Comparison of ENCODE assay signal across 28 cellular contexts in genomic region chr9:10661376-10661775, GRCh38. TPM values are rescaled to one million over a fixed set of nuclear protein-coding genes. Genes with fewer than 3 reads are reported as not detected.
"Had no signal": no experiment of that assay in that cellular context is flagged by ENCODE, and none has a peak within 500 bp of the region (broad histone marks: within the 10 kb centered on the region; RNA-seq: fewer than 3 reads in every experiment).

No MANE protein-coding gene starts in this region.

- DNase-seq: activated B cell treated with CpG ODN at 0.5 μM for 24 hours; activated CD4-positive, alpha-beta T cell treated with anti-CD3 and anti-CD28 coated beads for 1 hour; activated CD4-positive, alpha-beta T cell treated with anti-CD3 and anti-CD28 coated beads, Interleukin-2, amount 10 ng/mL, durations not matched to agents 24 days and 14 days; activated CD4-positive, alpha-beta T cell treated with anti-CD3 and anti-CD28 coated beads, Interleukin-2, amount 50 U/mL, for 48 hours; activated CD8-positive, alpha-beta memory T cell treated with anti-CD3 and anti-CD28 coated beads, Interleukin-2, amount 10 ng/mL, durations not matched to agents 7 days and 5 days; activated effector memory CD4-positive, alpha-beta T cell treated with Interleukin-2 at 50 U/mL for 16 hours; activated naive CD4-positive, alpha-beta T cell; activated T-cell treated with anti-CD3 and anti-CD28 coated beads, Interleukin-2, amount 50 U/mL, for 24 hours; aorta; Karpas-422; NCI-H1436 treated with DMSO at 0.1 percent for 48 hours; NCI-H187; NCI-H2081; NCI-H2171; NCI-H2227 treated with DMSO at 0.1 percent for 48 hours; NCI-H446 treated with DMSO at 0.1 percent for 48 hours; NCI-H524 treated with DMSO at 0.1 percent for 48 hours; NCI-H774; NK-92 treated with Interleukin-12 subunit alpha and Interleukin-12 subunit beta, amount 100 ng/mL, for 24 hours; SHP77 treated with DMSO at 0.1 percent for 48 hours; T-cell; T-helper 2 cell; T1000 had no signal

- H3K9me3 Mint-ChIP-seq: activated B cell treated with CpG ODN at 0.5 μM for 24 hours; activated CD4-positive, alpha-beta T cell treated with anti-CD3 and anti-CD28 coated beads, Interleukin-2, amount 10 ng/mL, durations not matched to agents 24 days and 14 days had no signal

- H3K27me3 Mint-ChIP-seq: activated B cell treated with CpG ODN at 0.5 μM for 24 hours; activated CD4-positive, alpha-beta T cell treated with anti-CD3 and anti-CD28 coated beads, Interleukin-2, amount 10 ng/mL, durations not matched to agents 24 days and 14 days; activated CD8-positive, alpha-beta memory T cell treated with anti-CD3 and anti-CD28 coated beads, Interleukin-2, amount 10 ng/mL, durations not matched to agents 7 days and 5 days; activated naive CD4-positive, alpha-beta T cell treated with anti-CD3 and anti-CD28 coated beads, Interleukin-2, amount 50 U/mL, for 24 hours; activated T-cell treated with anti-CD3 and anti-CD28 coated beads, Interleukin-2, amount 50 U/mL, for 24 hours; T-cell had no signal

- H3K4me3 ChIP-seq: K562 had no signal

- H3K27ac Mint-ChIP-seq: activated B cell treated with CpG ODN at 0.5 μM for 24 hours; activated CD4-positive, alpha-beta T cell treated with anti-CD3 and anti-CD28 coated beads, Interleukin-2, amount 10 ng/mL, durations not matched to agents 24 days and 14 days; activated CD8-positive, alpha-beta memory T cell treated with anti-CD3 and anti-CD28 coated beads, Interleukin-2, amount 10 ng/mL, durations not matched to agents 7 days and 5 days; activated naive CD4-positive, alpha-beta T cell treated with anti-CD3 and anti-CD28 coated beads, Interleukin-2, amount 50 U/mL, for 24 hours; activated T-cell treated with anti-CD3 and anti-CD28 coated beads, Interleukin-2, amount 50 U/mL, for 24 hours; activated T-helper 1 cell treated with anti-CD3 and anti-CD28 coated beads, Interleukin-12 subunit alpha, Interleukin-12 subunit beta, Interleukin-2, Interleukin-4 antibody, amounts not matched to agents 30 ng/mL and 10 ng/mL and 1 ng/mL, durations not matched to agents 14 hours and 24 hours and 36 hours; T-cell had no signal

- H3K36me3 Mint-ChIP-seq: activated CD8-positive, alpha-beta memory T cell treated with anti-CD3 and anti-CD28 coated beads, Interleukin-2, amount 10 ng/mL, durations not matched to agents 7 days and 5 days; activated naive CD4-positive, alpha-beta T cell treated with anti-CD3 and anti-CD28 coated beads, Interleukin-2, amount 50 U/mL, for 24 hours; T-cell had no signal

- H3K4me3 Mint-ChIP-seq: activated B cell treated with CpG ODN at 0.5 μM for 24 hours; activated CD4-positive, alpha-beta T cell treated with anti-CD3 and anti-CD28 coated beads, Interleukin-2, amount 10 ng/mL, durations not matched to agents 24 days and 14 days; activated CD8-positive, alpha-beta memory T cell treated with anti-CD3 and anti-CD28 coated beads, Interleukin-2, amount 10 ng/mL, durations not matched to agents 7 days and 5 days; activated naive CD4-positive, alpha-beta T cell treated with anti-CD3 and anti-CD28 coated beads, Interleukin-2, amount 50 U/mL, for 24 hours; activated T-cell treated with anti-CD3 and anti-CD28 coated beads, Interleukin-2, amount 50 U/mL, for 24 hours; activated T-helper 1 cell treated with anti-CD3 and anti-CD28 coated beads, Interleukin-12 subunit alpha, Interleukin-12 subunit beta, Interleukin-2, Interleukin-4 antibody, amounts not matched to agents 30 ng/mL and 10 ng/mL and 1 ng/mL, durations not matched to agents 14 hours and 24 hours and 36 hours; T-cell had no signal

- FAIRE-seq: K562, RCC 7860, TTC549 had no signal

- H3K4me1 Mint-ChIP-seq: activated B cell treated with CpG ODN at 0.5 μM for 24 hours; activated CD4-positive, alpha-beta T cell treated with anti-CD3 and anti-CD28 coated beads, Interleukin-2, amount 10 ng/mL, durations not matched to agents 24 days and 14 days; activated CD8-positive, alpha-beta memory T cell treated with anti-CD3 and anti-CD28 coated beads, Interleukin-2, amount 10 ng/mL, durations not matched to agents 7 days and 5 days; activated naive CD4-positive, alpha-beta T cell treated with anti-CD3 and anti-CD28 coated beads, Interleukin-2, amount 50 U/mL, for 24 hours; T-cell had no signal

- ATAC-seq: activated CD8-positive, alpha-beta memory T cell treated with anti-CD3 and anti-CD28 coated beads, Interleukin-2, amount 10 ng/mL, durations not matched to agents 7 days and 5 days; K562; T-cell had no signal

RNA-seq across cellular contexts. Expression of gene PTPRD, which starts 48.6 kb away (rescaled TPM):
- total RNA-seq: activated CD4-positive, alpha-beta T cell treated with anti-CD3 and anti-CD28 coated beads, Interleukin-2, amount 10 ng/mL, durations not matched to agents 24 days and 14 days had no signal
- polyA plus RNA-seq: K562 had no signal
